14 cellular contexts compared by ENCODE assay signal in the genomic region with DNA sequence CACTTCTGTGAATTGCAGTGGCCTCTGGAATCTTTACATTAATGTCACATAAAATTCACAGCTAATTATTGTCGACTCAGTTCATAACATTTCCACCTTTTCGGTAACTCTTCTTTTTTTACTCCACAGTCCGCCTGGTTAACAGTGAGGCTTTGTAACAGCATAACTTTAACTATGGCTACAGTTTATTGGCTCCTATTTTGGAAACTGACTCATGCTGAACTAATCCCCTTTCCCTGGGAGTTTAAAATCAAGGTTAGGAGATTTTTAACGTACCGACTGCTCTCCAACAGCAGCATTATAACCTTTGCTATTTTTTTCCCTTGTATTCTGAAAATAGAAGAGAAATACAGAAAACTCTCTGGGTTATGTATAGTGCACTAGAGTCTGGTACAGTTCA. TPM values are rescaled to one million over a fixed set of nuclear protein-coding genes. Genes with fewer than 3 reads are reported as not detected.
DNase-seq lines count a peak whose midpoint lies in the region; ATAC-seq and TF ChIP-seq lines count a peak whose summit lies in the region.
"Had no signal": no experiment of that assay in that cellular context is flagged by ENCODE, and none has a peak within 500 bp of the region (broad histone marks: within the 10 kb centered on the region; RNA-seq: fewer than 3 reads in every experiment).

No MANE protein-coding gene starts in this region.

- H4K8ac ChIP-seq in mesenchymal stem cell (ENCODE audit: low read length) = no peak overlapping the region

- H3K4me1 ChIP-seq in adipocyte (ENCODE audit: control insufficient read depth, insufficient read depth, low read length) = peaks cover 11% of the 10 kb centered on the region
- peaks cover 0 to 2% of the 10 kb centered on the region in 2 donors for H3K4me1 ChIP-seq in aorta (ENCODE audit: control insufficient read depth in 1 of 2, insufficient read depth in 2 of 2, low read length in 2 of 2)
- H3K4me1 ChIP-seq in mesenchymal stem cell (ENCODE audit: control insufficient read depth, insufficient read depth, low read depth, low read length) = peaks cover 7% of the 10 kb centered on the region

- H3K27me3 ChIP-seq in adipocyte (replicated peaks; ENCODE audit: control insufficient read depth, insufficient read depth, low read length) = no peaks in the 10 kb centered on the region
- H3K27me3 ChIP-seq in aorta (ENCODE audit: control insufficient read depth in 1 of 2, insufficient read depth in 2 of 2, low read length in 1 of 2) = no peaks in the 10 kb centered on the region
- no peaks in the 10 kb centered on the region for H3K27me3 ChIP-seq in mesenchymal stem cell (ENCODE audit: control insufficient read depth in 1 of 2, insufficient read depth in 1 of 2, low read length in 2 of 2)
- no peaks in the 10 kb centered on the region for H3K27me3 ChIP-seq in WERI-Rb-1 (ENCODE audit: insufficient read depth, low read depth, severe bottlenecking)

- H3K9ac ChIP-seq in adipocyte (ENCODE audit: low read length) (no peak overlapping the region), mesenchymal stem cell (ENCODE audit: low read length) (no peak overlapping the region)

- H3K9me3 ChIP-seq in adipocyte (ENCODE audit: control insufficient read depth, low read length) = no peaks in the 10 kb centered on the region
- H3K9me3 ChIP-seq in aorta (ENCODE audit: control insufficient read depth, low read length) = no peaks in the 10 kb centered on the region
- no peaks in the 10 kb centered on the region for H3K9me3 ChIP-seq in mesenchymal stem cell (ENCODE audit: control insufficient read depth, low read length)
- H3K9me3 ChIP-seq in WERI-Rb-1 (ENCODE audit: severe bottlenecking) = no peaks in the 10 kb centered on the region

- WGBS in aorta, 2 donors = 33 to 40% methylated on average over 5 of the region's 5 CpGs
- 97% methylated on average over 3 of the region's 5 CpGs for WGBS in mesenchymal stem cell

- no peak overlapping the region for H2BK12ac ChIP-seq in mesenchymal stem cell (ENCODE audit: low read length in 2 of 2)

- no peak overlapping the region for H3K27ac ChIP-seq in aorta (ENCODE audit: low read depth in 1 of 2, low read length in 2 of 2)
- H3K27ac ChIP-seq in mesenchymal stem cell (ENCODE audit: low read length, poor library complexity, severe bottlenecking) = no peak overlapping the region
- H3K27ac ChIP-seq in WERI-Rb-1 = no peak overlapping the region

- intact Hi-C loops in aorta (cut with DNase I) = no loop called here

- no peak overlapping the region for H3K18ac ChIP-seq in mesenchymal stem cell (ENCODE audit: low read depth in 1 of 2, low read length in 2 of 2)

- no peak for TF ChIP-seq CTCF in WERI-Rb-1 (IDR thresholded peaks at IDR 0.05; ENCODE audit: low read depth, low read length)

- no peak overlapping the region for H4K91ac ChIP-seq in mesenchymal stem cell (ENCODE audit: low read length)

- no peak overlapping the region for H2BK5ac ChIP-seq in mesenchymal stem cell (ENCODE audit: low read depth, low read length, poor library complexity, severe bottlenecking)

- H3K4me3 ChIP-seq in adipocyte (ENCODE audit: low read length) = no peak overlapping the region
- no peak overlapping the region for H3K4me3 ChIP-seq in aorta (ENCODE audit: low read length in 2 of 2)
- no peak overlapping the region for H3K4me3 ChIP-seq in mesenchymal stem cell (ENCODE audit: insufficient read depth in 1 of 2, low read depth in 1 of 2, low read length in 2 of 2)
- H3K4me3 ChIP-seq in WERI-Rb-1 (ENCODE audit: low read depth, low read length) = no peak overlapping the region

- H3K4me2 ChIP-seq in mesenchymal stem cell (ENCODE audit: low read length, poor library complexity, severe bottlenecking) = no peak overlapping the region

- no peak for ATAC-seq in aorta (ENCODE audit: low FRiP score)

- no peak overlapping the region for H2AFZ ChIP-seq in mesenchymal stem cell (ENCODE audit: low read depth, low read length)

- H3K14ac ChIP-seq in mesenchymal stem cell (ENCODE audit: low read length in 2 of 2) = no peak overlapping the region

- no peak overlapping the region for H2BK120ac ChIP-seq in mesenchymal stem cell (ENCODE audit: low read depth, low read length)

- H3K4ac ChIP-seq in mesenchymal stem cell (ENCODE audit: low read depth in 1 of 2, low read length in 2 of 2) = no peak overlapping the region

- DNase-seq in A172 (ENCODE audit: low spot score) (peak; percentile 19), GM03348 (ENCODE audit: low spot score) (peak; percentile 24), adipocyte (ENCODE audit: low read depth) (peak; percentile 52), myocyte (ENCODE audit: low read depth) (peak; percentile 54), aorta (no peak), mesenchymal stem cell (no peak), WERI-Rb-1 (no peak), NCI-H446 treated with DMSO at 0.1 percent for 48 hours (lab: John Stamatoyannopoulos, UW) (no peak)
- DNase-seq: AML-193, DND-41, GF-D8, NCI-H1048, NCI-H187, NCI-H82 had no signal

- no peak overlapping the region for H3K23ac ChIP-seq in mesenchymal stem cell (ENCODE audit: low read length in 2 of 2)

- H3K79me1 ChIP-seq in mesenchymal stem cell (replicated peaks; ENCODE audit: low read length, poor library complexity, severe bottlenecking) = no peaks in the 10 kb centered on the region

- H2BK15ac ChIP-seq in mesenchymal stem cell (ENCODE audit: low read depth, poor library complexity, severe bottlenecking) = no peak overlapping the region

- H2AK5ac ChIP-seq in mesenchymal stem cell (ENCODE audit: low read length, severe bottlenecking) = no peak overlapping the region

- H3K36me3 ChIP-seq in adipocyte (ENCODE audit: control insufficient read depth, insufficient read depth, low read length, severe bottlenecking) = no peaks in the 10 kb centered on the region
- H3K36me3 ChIP-seq in aorta (ENCODE audit: control insufficient read depth in 1 of 2, insufficient read depth in 2 of 2, low read length in 1 of 2) = no peaks in the 10 kb centered on the region
- H3K36me3 ChIP-seq in mesenchymal stem cell (ENCODE audit: control insufficient read depth in 1 of 2, insufficient read depth in 2 of 2, low read depth in 1 of 2, low read length in 2 of 2) = no peaks in the 10 kb centered on the region
- no peaks in the 10 kb centered on the region for H3K36me3 ChIP-seq in WERI-Rb-1

RNA-seq across cellular contexts. Expression of a gene that starts 3.2 kb away (rescaled TPM):
- total RNA-seq in A172 (2014; rRNA removed; shearing (Covaris generic)) = 43.1 and 46.0 TPM in 2 replicates
- total RNA-seq in myocyte = 22.1 and 22.3 TPM in 2 replicates
- polyA plus RNA-seq in myocyte (2012) = 15.8 TPM
- total RNA-seq in aorta = 10 to 100 TPM; 42.6 to 49.0 TPM
- 10 to 100 TPM; 23.4 to 35.7 TPM for polyA plus RNA-seq in aorta
- polyA plus RNA-seq in mesenchymal stem cell (2013, experiment 1 of 2) = 39.9 TPM
- 40.6 TPM for polyA plus RNA-seq in mesenchymal stem cell (2013, experiment 2 of 2)

RNA-seq across cellular contexts. Expression of a gene that starts 34.1 kb away (rescaled TPM):
- total RNA-seq in A172 (2014; rRNA removed; shearing (Covaris generic)) = 0.28 and 0.53 TPM in 2 replicates
- 0.47 and 0.86 TPM in 2 replicates for total RNA-seq in myocyte
- 0.96 TPM for polyA plus RNA-seq in myocyte (2012)
- under 1 TPM in 1 of 2 donors, not detected in 1; 0.36 TPM for total RNA-seq in aorta
- polyA plus RNA-seq in aorta = not detected
- 0.55 TPM for polyA plus RNA-seq in mesenchymal stem cell (2013, experiment 1 of 2)
- 0.38 TPM for polyA plus RNA-seq in mesenchymal stem cell (2013, experiment 2 of 2)

Comparison
In these comparisons a context has a peak if more than half of its experiments do, and no peak if none do; other contexts are left out.
1. DNase-seq: peak in A172 (single experiment), GM03348 (single experiment), adipocyte (single experiment) and myocyte (single experiment); none in aorta (0 of 2), mesenchymal stem cell (single experiment), WERI-Rb-1 (single experiment) and NCI-H446 treated with DMSO at 0.1 percent for 48 hours (single experiment).